18 cellular contexts compared by ENCODE assay signal in genomic region chr13:75554981-75555380, GRCh38. TPM values are rescaled to one million over a fixed set of nuclear protein-coding genes. Genes with fewer than 3 reads are reported as not detected.
A peak's percentile ranks its signal among the peaks of the same experiment; 100 is the strongest.
DNase-seq lines count a peak whose midpoint lies in the region; ATAC-seq and TF ChIP-seq lines count a peak whose summit lies in the region.
"Had no signal": no experiment of that assay in that cellular context is flagged by ENCODE, and none has a peak within 500 bp of the region (broad histone marks: within the 10 kb centered on the region; RNA-seq: fewer than 3 reads in every experiment).

No MANE protein-coding gene starts in this region.

- no peak for TF ChIP-seq POLR2A in Peyer's patch (IDR thresholded peaks at IDR 0.05)

- no peaks in the 10 kb centered on the region for H3K27me3 Mint-ChIP-seq in activated naive CD8-positive, alpha-beta T cell treated with anti-CD3 and anti-CD28 coated beads, Interleukin-2, amount 50 U/mL, for 24 hours
- H3K27me3 Mint-ChIP-seq in activated naive CD8-positive, alpha-beta T cell treated with anti-CD3 and anti-CD28 coated beads for 36 hours, result no peaks in the 10 kb centered on the region
- H3K27me3 Mint-ChIP-seq: CD8-positive, alpha-beta memory T cell had no signal

- no peak for DNase-seq in activated CD4-positive, CD25-positive, alpha-beta regulatory T cell (lab: John Stamatoyannopoulos, UW)
- DNase-seq in activated naive CD8-positive, alpha-beta T cell treated with anti-CD3 and anti-CD28 coated beads, Interleukin-2, amount 50 U/mL, for 24 hours, result no peak
- DNase-seq in activated naive CD8-positive, alpha-beta T cell treated with anti-CD3 and anti-CD28 coated beads for 36 hours, result no peak
- DNase-seq in epithelial cell of esophagus (ENCODE audit: low read depth), result peak; percentile 56
- no peak for DNase-seq in NK-92 (lab: John Stamatoyannopoulos, UW; ENCODE audit: unreplicated experiment)
- no peak for DNase-seq in Peyer's patch
- DNase-seq: CD8-positive, alpha-beta memory T cell; DMS 273 treated with DMSO at 0.1 percent for 48 hours; NCI-H1930; NCI-H2171 treated with DMSO at 0.1 percent for 48 hours; NCI-H510A treated with DMSO at 0.1 percent for 48 hours; SIG-M5 had no signal

- H3K4me3 Mint-ChIP-seq in activated naive CD8-positive, alpha-beta T cell treated with anti-CD3 and anti-CD28 coated beads, Interleukin-2, amount 50 U/mL, for 24 hours, result no peak overlapping the region
- H3K4me3 Mint-ChIP-seq in activated naive CD8-positive, alpha-beta T cell treated with anti-CD3 and anti-CD28 coated beads for 36 hours, result no peak overlapping the region
- H3K4me3 Mint-ChIP-seq: CD8-positive, alpha-beta memory T cell had no signal

- H3K27ac ChIP-seq in Peyer's patch, result no peak overlapping the region
- H3K27ac ChIP-seq: 22Rv1, BLaER1 had no signal

- H3K4me3 ChIP-seq in epithelial cell of esophagus (ENCODE audit: low read length) (no peak overlapping the region), Peyer's patch (no peak overlapping the region)
- H3K4me3 ChIP-seq: BLaER1, HAP-1 had no signal

- peaks cover 61% of the 10 kb centered on the region for H3K4me1 Mint-ChIP-seq in activated naive CD8-positive, alpha-beta T cell treated with anti-CD3 and anti-CD28 coated beads, Interleukin-2, amount 50 U/mL, for 24 hours
- peaks cover 52% of the 10 kb centered on the region for H3K4me1 Mint-ChIP-seq in activated naive CD8-positive, alpha-beta T cell treated with anti-CD3 and anti-CD28 coated beads for 36 hours

- peaks cover 0 to 15% (median 0%) of the 10 kb centered on the region in 3 donors for H3K36me3 ChIP-seq in Peyer's patch

- peak overlapping the region; percentile 6 for H3K27ac Mint-ChIP-seq in activated naive CD8-positive, alpha-beta T cell treated with anti-CD3 and anti-CD28 coated beads, Interleukin-2, amount 50 U/mL, for 24 hours
- H3K27ac Mint-ChIP-seq in activated naive CD8-positive, alpha-beta T cell treated with anti-CD3 and anti-CD28 coated beads for 36 hours, result no peak overlapping the region
- H3K27ac Mint-ChIP-seq: CD8-positive, alpha-beta memory T cell had no signal

- H3K27me3 ChIP-seq in Peyer's patch, result no peaks in the 10 kb centered on the region
- H3K27me3 ChIP-seq: BLaER1 had no signal

- ATAC-seq in activated CD4-positive, CD25-positive, alpha-beta regulatory T cell treated with anti-CD3 and anti-CD28 coated beads, Interleukin-2, amount 50 U/mL, for 24 hours, result peak; percentile 79 to 82
- ATAC-seq in activated naive CD8-positive, alpha-beta T cell treated with anti-CD3 and anti-CD28 coated beads, Interleukin-2, amount 50 U/mL, for 24 hours, result peak; percentile 80
- no peak for ATAC-seq in GM21447 (IDR thresholded peaks at IDR 0.05; ENCODE audit: unreplicated experiment)
- ATAC-seq: HepG2 had no signal

- H3K9me3 Mint-ChIP-seq in activated naive CD8-positive, alpha-beta T cell treated with anti-CD3 and anti-CD28 coated beads, Interleukin-2, amount 50 U/mL, for 24 hours, result no peaks in the 10 kb centered on the region
- H3K9me3 Mint-ChIP-seq in activated naive CD8-positive, alpha-beta T cell treated with anti-CD3 and anti-CD28 coated beads for 36 hours, result no peaks in the 10 kb centered on the region
- H3K9me3 Mint-ChIP-seq: CD8-positive, alpha-beta memory T cell had no signal

- TF ChIP-seq CTCF in epithelial cell of esophagus (IDR thresholded peaks at IDR 0.05; ENCODE audit: insufficient read depth, low read depth, low read length, missing control alignments), result no peak
- TF ChIP-seq CTCF in Peyer's patch (IDR thresholded peaks at IDR 0.05), result no peak

- peaks cover 34% of the 10 kb centered on the region for H3K36me3 Mint-ChIP-seq in activated naive CD8-positive, alpha-beta T cell treated with anti-CD3 and anti-CD28 coated beads, Interleukin-2, amount 50 U/mL, for 24 hours (ENCODE audit: low read depth)
- H3K36me3 Mint-ChIP-seq in activated naive CD8-positive, alpha-beta T cell treated with anti-CD3 and anti-CD28 coated beads for 36 hours, result peaks cover 37% of the 10 kb centered on the region

- H3K9me3 ChIP-seq in Peyer's patch, result no peaks in the 10 kb centered on the region
- H3K9me3 ChIP-seq: BLaER1, HAP-1 had no signal

- peaks cover 0 to 18% (median 0%) of the 10 kb centered on the region in 4 donors for H3K4me1 ChIP-seq in Peyer's patch

RNA-seq across cellular contexts. Expression of gene UCHL3, which starts 5.4 kb away (rescaled TPM):
- total RNA-seq in activated naive CD8-positive, alpha-beta T cell treated with anti-CD3 and anti-CD28 coated beads for 36 hours, result 10 to 100 TPM; 44.7 to 48.0 TPM
- 10 to 100 TPM in 3 of 4 donors, 1 to 10 TPM in 1; 3.7 to 16.9 (median 13.7) TPM for total RNA-seq in Peyer's patch

RNA-seq across cellular contexts. Expression of gene COMMD6, which starts 17.3 kb away (rescaled TPM):
- 10 to 100 TPM; 94.1 to 98.1 TPM for total RNA-seq in activated naive CD8-positive, alpha-beta T cell treated with anti-CD3 and anti-CD28 coated beads for 36 hours
- total RNA-seq in Peyer's patch, result 10 to 100 TPM; 32.7 to 56.6 (median 46.0) TPM
